8 cellular contexts compared by ENCODE assay signal in genomic region chr17:66542183-66542966, GRCh38.
DNase-seq lines count a peak whose midpoint lies in the region; ATAC-seq and TF ChIP-seq lines count a peak whose summit lies in the region.

No MANE protein-coding gene starts in this region.

- H4K20me1 ChIP-seq in SK-N-SH (ENCODE audit: insufficient read depth), result no peaks in the 10 kb centered on the region; the same call in 1 of the 2 replicates

- H3K9me2 ChIP-seq in SK-N-SH, result no peaks in the 10 kb centered on the region

- no peaks in the 10 kb centered on the region for H3K36me3 ChIP-seq in heart right ventricle
- H3K36me3 ChIP-seq in SK-N-SH (replicated peaks in 1 of 2; ENCODE audit: control insufficient read depth in 1 of 2, insufficient read depth in 2 of 2, low read length in 1 of 2), result peaks cover 6 to 25% of the 10 kb centered on the region in 2 experiments

- peak; percentile 26 to 77; a peak in 3 of 4 replicates for TF ChIP-seq EP300 in SK-N-SH (IDR thresholded peaks at IDR 0.05; ENCODE audit: borderline replicate concordance in 1 of 2, low read depth in 1 of 2, low read length in 1 of 2)

- no peak overlapping the region for H2AFZ ChIP-seq in SK-N-SH (ENCODE audit: low read depth)

- POLR2A ChIA-PET in SK-N-SH (lab: Yijun Ruan, JAX), result no interaction called here

- ATAC-seq in heart right ventricle, result peak in 2 of 8 donors; percentile 33 to 41
- ATAC-seq in left cardiac atrium, result no peak
- ATAC-seq in HG02943 (IDR thresholded peaks at IDR 0.05; ENCODE audit: low read depth, unreplicated experiment), result peak; percentile 94

- H3K9me3 ChIP-seq in heart right ventricle (peaks cover 0 to 16% (median 0%) of the 10 kb centered on the region in 11 donors), SK-N-SH (peaks cover 9% of the 10 kb centered on the region; the same call in 1 of the 2 replicates)

- CTCF ChIA-PET in SK-N-SH (lab: Yijun Ruan, JAX), result interaction anchor here (1.2 to 1.3 kb wide), 3 partner anchors 9 to 80 kb away, joined by 3 read pairs; no protein-coding TSS in a partner anchor

- peak overlapping the region; percentile 67 for H3K4me2 ChIP-seq in SK-N-SH

- intact Hi-C loops in heart right ventricle (cut with DNase I), result loop anchor here in 2 of 10 donors (5.0 to 10.0 kb wide), 2 partner anchors 228 to 240 kb away; partner anchors contain the start of gene PRKCA (in 1 of the 2)
- intact Hi-C loops in left cardiac atrium (cut with DNase I), result no loop called here

- peak overlapping the region; percentile 58; the same call in 1 of the 2 replicates for H3K9ac ChIP-seq in SK-N-SH

- H3F3A ChIP-seq in SK-N-SH (replicated peaks; ENCODE audit: insufficient read depth), result peaks cover 76% of the 10 kb centered on the region

- no peak for TF ChIP-seq RAD21 in SK-N-SH (IDR thresholded peaks at IDR 0.05; ENCODE audit: low read length)

- H3K4me1 ChIP-seq in heart right ventricle (peaks cover 5 to 40% (median 20%) of the 10 kb centered on the region in 9 donors), SK-N-SH (ENCODE audit: control insufficient read depth in 1 of 2, insufficient read depth in 2 of 2, low read depth in 1 of 2, low read length in 1 of 2) (peaks cover 39 to 57% of the 10 kb centered on the region in 2 experiments)

- DNase-seq in heart right ventricle (no peak), left cardiac atrium (no peak), SK-N-SH (peak; percentile 50), islet precursor cell (peak; percentile 57), NCI-H128 (lab: John Stamatoyannopoulos, UW; ENCODE audit: unreplicated experiment) (no peak), UCSD-AML1 (lab: John Stamatoyannopoulos, UW; ENCODE audit: unreplicated experiment) (no peak), activated gamma-delta T cell treated with Interleukin-2 at 50 U/mL for 16 hours (no peak)

- H3K27me3 ChIP-seq in heart right ventricle (no peaks in the 10 kb centered on the region), SK-N-SH (ENCODE audit: insufficient read depth) (no peaks in the 10 kb centered on the region)

- H3K27ac ChIP-seq in heart right ventricle (peak overlapping the region in 7 of 10 donors; percentile 1 to 61 (median 41)), SK-N-SH (ENCODE audit: low read depth in 2 of 2, low read length in 1 of 2) (peak overlapping the region; percentile 79 to 93)

- TF ChIP-seq CTCF in heart right ventricle (IDR thresholded peaks at IDR 0.05) (no peak), SK-N-SH (IDR thresholded peaks at IDR 0.05) (no peak)

- H3K4me3 ChIP-seq in heart right ventricle, result no peak overlapping the region
- no peak overlapping the region; a peak in 1 of 4 replicates for H3K4me3 ChIP-seq in SK-N-SH (ENCODE audit: low read depth in 2 of 2, low read length in 1 of 2)

- 48 to 53% methylated on average over 4 of the region's 4 CpGs for WGBS in heart right ventricle, 2 donors
- 40% methylated on average over 4 of the region's 4 CpGs for WGBS in SK-N-SH (ENCODE audit: low lambda C conversion rate)

- H3K79me2 ChIP-seq in SK-N-SH (ENCODE audit: insufficient read depth), result peaks cover 87% of the 10 kb centered on the region

TF ChIP-seq in SK-N-SH, 30 proteins besides CTCF, POLR2A, EP300 and RAD21:
- TF ChIP-seq SIN3A (IDR thresholded peaks at IDR 0.05; ENCODE audit: borderline replicate concordance, low read depth, low read length), result 0 out of 2 replicates have a peak, but pooled peaks have one; percentile 16
- TF ChIP-seq IRF3 (IDR thresholded peaks at IDR 0.05; ENCODE audit: low read depth, low read length), result no peak
- TF ChIP-seq FOXM1 (IDR thresholded peaks at IDR 0.05; ENCODE audit: low read depth), result peak; percentile 87; the same call in 1 of the 2 replicates
- TF ChIP-seq TCF12 (IDR thresholded peaks at IDR 0.05), result peak; percentile 57
- TF ChIP-seq NFIC (IDR thresholded peaks at IDR 0.05; ENCODE audit: borderline replicate concordance), result peak; percentile 71
- TF ChIP-seq RCOR1 (IDR thresholded peaks at IDR 0.05; ENCODE audit: low read length), result 0 out of 2 replicates have a peak, but pooled peaks have one; percentile 12
- peak; percentile 91 for TF ChIP-seq PBX3 (IDR thresholded peaks at IDR 0.05)
- peak; percentile 64; the same call in 1 of the 2 replicates for TF ChIP-seq FOSL2 (IDR thresholded peaks at IDR 0.05; ENCODE audit: borderline replicate concordance, low read depth)
- TF ChIP-seq JUND (IDR thresholded peaks at IDR 0.05), result peak; percentile 68
- no peak for TF ChIP-seq USF2 (IDR thresholded peaks at IDR 0.05; ENCODE audit: borderline replicate concordance, low read depth, low read length)
- TF ChIP-seq MEF2A (IDR thresholded peaks at IDR 0.05; ENCODE audit: borderline replicate concordance, low read depth), result 0 out of 2 replicates have a peak, but pooled peaks have one; percentile 18
- TF ChIP-seq GABPA (IDR thresholded peaks at IDR 0.05; ENCODE audit: low read depth), result no peak
TF ChIP-seq in SK-N-SH: peak in this region for 9.

Comparison
In these comparisons a context has a peak if more than half of its experiments do, and no peak if none do; other contexts are left out.
1. DNase-seq: peak in SK-N-SH (single experiment) and islet precursor cell (single experiment); none in heart right ventricle (0 of 2), left cardiac atrium (single experiment), NCI-H128 (single experiment), UCSD-AML1 (single experiment) and activated gamma-delta T cell treated with Interleukin-2 at 50 U/mL for 16 hours (single experiment).